In the genomic region with DNA sequence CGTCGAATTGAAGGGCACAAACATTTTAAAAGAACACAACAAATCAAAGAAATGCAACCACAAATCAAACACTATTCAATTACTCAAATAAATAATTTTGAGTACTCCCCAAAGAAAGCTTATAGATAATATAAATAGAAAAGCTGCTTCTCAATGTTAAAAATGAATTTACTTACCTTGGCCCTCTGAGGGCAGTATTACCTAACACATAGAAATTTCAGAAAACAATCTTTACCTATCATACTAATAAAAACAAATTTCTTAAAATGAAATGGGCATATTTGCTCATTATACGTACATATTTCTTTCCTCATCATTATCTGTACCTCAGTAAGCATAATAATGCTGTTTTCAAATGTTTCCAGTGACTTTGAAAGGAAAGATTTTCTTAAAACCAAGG, we compare ENCODE assay signal across 11 cellular contexts.
A peak's percentile ranks its signal among the peaks of the same experiment; 100 is the strongest.
DNase-seq lines count a peak whose midpoint lies in the region; ATAC-seq and TF ChIP-seq lines count a peak whose summit lies in the region.
"Had no signal": no experiment of that assay in that cellular context is flagged by ENCODE, and none has a peak within 500 bp of the region (broad histone marks: within the 10 kb centered on the region; RNA-seq: fewer than 3 reads in every experiment).

No MANE protein-coding gene starts in this region.

- TF ChIP-seq CTCF in LNCaP clone FGC (IDR thresholded peaks at IDR 0.05; ENCODE audit: control insufficient read depth, extremely low read depth, insufficient read depth) (peak; percentile 37), adrenal gland (IDR thresholded peaks at IDR 0.05) (peak in 5 of 6 experiments; percentile 11 to 49 (median 32)), nephron (IDR thresholded peaks at IDR 0.05; ENCODE audit: unreplicated experiment in 3 of 3) (peak; percentile 36 to 57 (median 40))

- H3K36me3 ChIP-seq in adrenal gland (replicated peaks in 1 of 2): no peaks in the 10 kb centered on the region

- H3K27me3 Mint-ChIP-seq in nephron (ENCODE audit: low read depth): no peaks in the 10 kb centered on the region
- H3K27me3 Mint-ChIP-seq: activated naive CD4-positive, alpha-beta T cell treated with anti-CD3 and anti-CD28 coated beads, Interleukin-2, amount 50 U/mL, for 24 hours had no signal

- H3K4me3 Mint-ChIP-seq in nephron: no peak overlapping the region
- H3K4me3 Mint-ChIP-seq: activated naive CD4-positive, alpha-beta T cell treated with anti-CD3 and anti-CD28 coated beads, Interleukin-2, amount 50 U/mL, for 24 hours had no signal

- H3K27ac ChIP-seq in adrenal gland: no peak overlapping the region

- H3K36me3 Mint-ChIP-seq in nephron (ENCODE audit: low read depth): no peaks in the 10 kb centered on the region

- peaks cover 0 to 14% of the 10 kb centered on the region in 2 donors for H3K4me1 ChIP-seq in adrenal gland (replicated peaks in 1 of 2)

- peak; percentile 50 for DNase-seq in NCI-H1092 treated with DMSO at 0.1 percent for 48 hours (lab: John Stamatoyannopoulos, UW)
- no peak for DNase-seq in NCI-H1092 (lab: John Stamatoyannopoulos, UW)
- no peak for DNase-seq in LNCaP clone FGC (ENCODE audit: low read depth)
- no peak for DNase-seq in adrenal gland
- no peak for DNase-seq in AG08395 (ENCODE audit: low spot score)
- DNase-seq in kidney glomerular epithelial cell (lab: John Stamatoyannopoulos, UW): no peak
- DNase-seq: NCI-H2227 treated with DMSO at 0.1 percent for 48 hours; stimulated activated CD4-positive, alpha-beta T cell treated with anti-CD3 and anti-CD28 coated beads, Interleukin-1b, Interleukin-23, amount 100 ng/mL, for 48 hours had no signal

- no peak for ATAC-seq in HG02759 (IDR thresholded peaks at IDR 0.05; ENCODE audit: unreplicated experiment)

- peaks cover 15% of the 10 kb centered on the region for H3K4me1 Mint-ChIP-seq in nephron

- no peak overlapping the region for H3K4me3 ChIP-seq in LNCaP clone FGC (ENCODE audit: low read depth, low read length)
- H3K4me3 ChIP-seq in adrenal gland: no peak overlapping the region

- TF ChIP-seq POLR2A in adrenal gland (IDR thresholded peaks at IDR 0.05): no peak

- 73 to 85% (median 77%) methylated on average over 3 of the region's 3 CpGs for WGBS in adrenal gland, 4 donors

- H3K27ac Mint-ChIP-seq in nephron: no peak overlapping the region
- H3K27ac Mint-ChIP-seq: activated naive CD4-positive, alpha-beta T cell treated with anti-CD3 and anti-CD28 coated beads, Interleukin-2, amount 50 U/mL, for 24 hours had no signal

- no peaks in the 10 kb centered on the region for H3K9me3 Mint-ChIP-seq in nephron
- H3K9me3 Mint-ChIP-seq: activated naive CD4-positive, alpha-beta T cell treated with anti-CD3 and anti-CD28 coated beads, Interleukin-2, amount 50 U/mL, for 24 hours had no signal

- H3K27me3 ChIP-seq in adrenal gland: no peaks in the 10 kb centered on the region

- intact Hi-C loops in adrenal gland (cut with DNase I): no loop called here

- no peaks in the 10 kb centered on the region for H3K9me3 ChIP-seq in adrenal gland (replicated peaks in 1 of 3)
